10 cellular contexts compared by ENCODE assay signal in the genomic region with DNA sequence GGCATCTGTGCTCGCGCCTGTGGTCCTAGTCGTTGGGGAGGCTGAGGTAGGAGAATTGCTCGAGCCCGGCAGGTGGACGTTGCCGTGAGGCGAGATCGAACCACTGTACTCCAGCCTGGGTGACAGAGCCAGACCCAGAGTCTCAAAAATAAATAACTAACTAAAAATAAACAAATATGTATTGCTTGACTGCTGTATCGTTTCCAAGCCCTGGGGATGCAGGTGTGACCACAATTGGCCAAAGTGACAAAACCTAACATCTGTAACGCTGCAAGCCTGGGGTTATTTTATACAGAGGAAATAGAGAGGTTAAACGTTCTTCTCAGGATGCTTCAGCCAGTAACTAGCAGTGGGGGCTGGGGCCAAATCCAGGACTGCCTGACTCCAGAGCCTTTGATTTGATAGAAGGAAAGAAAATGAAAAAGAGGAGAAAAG. TPM values are rescaled to one million over a fixed set of nuclear protein-coding genes. Genes with fewer than 3 reads are reported as not detected.
DNase-seq lines count a peak whose midpoint lies in the region; ATAC-seq and TF ChIP-seq lines count a peak whose summit lies in the region.
"Had no signal": no experiment of that assay in that cellular context is flagged by ENCODE, and none has a peak within 500 bp of the region (broad histone marks: within the 10 kb centered on the region; RNA-seq: fewer than 3 reads in every experiment).

No MANE protein-coding gene starts in this region.

- H3K36me3 ChIP-seq in MG63 (peaks cover 29% of the 10 kb centered on the region), GM23248 (ENCODE audit: low read depth) (peaks cover 16% of the 10 kb centered on the region)

- peaks cover 16% of the 10 kb centered on the region for H3K4me1 ChIP-seq in GM23248 (ENCODE audit: insufficient read depth)

- H3K27me3 Mint-ChIP-seq in HFFc6 (ENCODE audit: insufficient read depth) (peaks cover 19% of the 10 kb centered on the region), T-helper 17 cell (no peaks in the 10 kb centered on the region), progenitor cell of endocrine pancreas (no peaks in the 10 kb centered on the region)

- peak overlapping the region; percentile 47 for H3K4me3 Mint-ChIP-seq in HFFc6
- H3K4me3 Mint-ChIP-seq in T-helper 17 cell: peak overlapping the region; percentile 84
- H3K4me3 Mint-ChIP-seq in progenitor cell of endocrine pancreas (ENCODE audit: low read depth): peak overlapping the region; percentile 54

- H3F3A ChIP-seq in GM23248 (ENCODE audit: insufficient read depth): peaks cover 37% of the 10 kb centered on the region

- in situ Hi-C loops in GM23248 (cut with MboI): no loop called here

- no peak overlapping the region for H3K4me3 ChIP-seq in MG63
- no peak overlapping the region for H3K4me3 ChIP-seq in GM23248

- 96 to 99% methylated on average over 12 of the region's 12 CpGs for WGBS in GM23248 (ENCODE audit: low coverage in 1 of 2, low lambda C conversion rate in 2 of 2, missing lambda C conversion rate in 2 of 2), 2 experiments

- H3K4me1 Mint-ChIP-seq in HFFc6 (ENCODE audit: low read depth) (peaks cover 40% of the 10 kb centered on the region), T-helper 17 cell (peaks cover 27% of the 10 kb centered on the region), progenitor cell of endocrine pancreas (ENCODE audit: low read depth) (peaks cover 15% of the 10 kb centered on the region)

- TF ChIP-seq CTCF in HFFc6 (IDR thresholded peaks at IDR 0.05) (no peak), progenitor cell of endocrine pancreas (IDR thresholded peaks at IDR 0.05; ENCODE audit: unreplicated experiment) (no peak)

- no peak overlapping the region for H3K4me2 ChIP-seq in GM23248 (ENCODE audit: unreplicated experiment)

- no peaks in the 10 kb centered on the region for H3K27me3 ChIP-seq in MG63
- no peaks in the 10 kb centered on the region for H3K27me3 ChIP-seq in GM23248 (replicated peaks; ENCODE audit: insufficient read depth)

- H3K79me2 ChIP-seq in GM23248 (ENCODE audit: insufficient read depth): peaks cover 57% of the 10 kb centered on the region

- H4K20me1 ChIP-seq in GM23248 (ENCODE audit: insufficient read depth): peaks cover 19% of the 10 kb centered on the region

- no peaks in the 10 kb centered on the region for H3K9me2 ChIP-seq in GM23248 (ENCODE audit: insufficient read depth)

- H3K9ac ChIP-seq in GM23248: no peak overlapping the region

- no peak overlapping the region for H3K27ac ChIP-seq in GM23248

- peaks cover 23% of the 10 kb centered on the region for H3K9me3 Mint-ChIP-seq in HFFc6
- H3K9me3 Mint-ChIP-seq in progenitor cell of endocrine pancreas (ENCODE audit: low read depth): no peaks in the 10 kb centered on the region

- ATAC-seq in GM18867 (IDR thresholded peaks at IDR 0.05; ENCODE audit: unreplicated experiment): peak; percentile 45
- ATAC-seq in T-helper 17 cell: no peak
- ATAC-seq in GM18858 (IDR thresholded peaks at IDR 0.05; ENCODE audit: unreplicated experiment): no peak

- H3K36me3 Mint-ChIP-seq in HFFc6 (ENCODE audit: low read depth) (peaks cover 33% of the 10 kb centered on the region), T-helper 17 cell (ENCODE audit: low read depth) (peaks cover 12% of the 10 kb centered on the region), progenitor cell of endocrine pancreas (ENCODE audit: insufficient read depth) (peaks cover 25% of the 10 kb centered on the region)

- H3K27ac Mint-ChIP-seq in HFFc6 (peak overlapping the region; percentile 72), T-helper 17 cell (peak overlapping the region; percentile 97), progenitor cell of endocrine pancreas (peak overlapping the region; percentile 92)

- H2AFZ ChIP-seq in GM23248: no peak overlapping the region

- H3K9me3 ChIP-seq in T-helper 17 cell (ENCODE audit: control insufficient read depth, low read length, poor library complexity, severe bottlenecking) (peaks cover 2% of the 10 kb centered on the region), MG63 (no peaks in the 10 kb centered on the region), GM23248 (ENCODE audit: low read depth) (no peaks in the 10 kb centered on the region)

- no peak for DNase-seq in HFFc6
- DNase-seq in T-helper 17 cell: no peak
- no peak for DNase-seq in progenitor cell of endocrine pancreas (ENCODE audit: low spot score, unreplicated experiment)
- no peak for DNase-seq in MG63
- DNase-seq in GM23248: no peak
- DNase-seq: activated CD8-positive, alpha-beta memory T cell treated with anti-CD3 and anti-CD28 coated beads for 24 hours; midbrain; NCI-H1436 treated with DMSO at 0.1 percent for 48 hours had no signal

RNA-seq across cellular contexts. Expression of a gene that starts 1.9 kb away (rescaled TPM):
- total RNA-seq in HFFc6 (2021; fragmentation: NEBNext Ultra II Directional; extraction: Animal tissue kit (Norgen Biotek cat#: 25700)): 100 to 1,000 TPM; 257 to 368 (median 330) TPM
- total RNA-seq in T-helper 17 cell (100 to 1,000 TPM; 638 to 646 TPM), progenitor cell of endocrine pancreas (427 and 442 TPM in 2 replicates)
- 168 and 271 TPM in 2 replicates for total RNA-seq in MG63 (2014; rRNA removed; shearing (Covaris generic); ENCODE audit: low replicate concordance)
- 141 and 171 TPM in 2 replicates for total RNA-seq in GM23248 (2014; rRNA removed; shearing (Covaris generic))
- polyA plus RNA-seq in GM23248 (2016; fragmentation: Nextera tagmentation; extraction: Ambion mirVana): 238 and 243 TPM in 2 replicates

RNA-seq across cellular contexts. Expression of a gene that starts 45.0 kb away (rescaled TPM):
- total RNA-seq in HFFc6 (2021; fragmentation: NEBNext Ultra II Directional; extraction: Animal tissue kit (Norgen Biotek cat#: 25700)): 10 to 100 TPM; 37.4 to 44.9 (median 41.9) TPM
- total RNA-seq in T-helper 17 cell: 10 to 100 TPM; 85.0 to 85.5 TPM
- total RNA-seq in progenitor cell of endocrine pancreas: 46.9 and 47.2 TPM in 2 replicates
- total RNA-seq in MG63 (2014; rRNA removed; shearing (Covaris generic); ENCODE audit: low replicate concordance): 13.8 and 17.3 TPM in 2 replicates
- total RNA-seq in GM23248 (2014; rRNA removed; shearing (Covaris generic)): 30.5 and 35.6 TPM in 2 replicates
- 50.4 and 51.1 TPM in 2 replicates for polyA plus RNA-seq in GM23248 (2016; fragmentation: Nextera tagmentation; extraction: Ambion mirVana)
